ENCODE assay signal across 22 cellular contexts in the genomic region with DNA sequence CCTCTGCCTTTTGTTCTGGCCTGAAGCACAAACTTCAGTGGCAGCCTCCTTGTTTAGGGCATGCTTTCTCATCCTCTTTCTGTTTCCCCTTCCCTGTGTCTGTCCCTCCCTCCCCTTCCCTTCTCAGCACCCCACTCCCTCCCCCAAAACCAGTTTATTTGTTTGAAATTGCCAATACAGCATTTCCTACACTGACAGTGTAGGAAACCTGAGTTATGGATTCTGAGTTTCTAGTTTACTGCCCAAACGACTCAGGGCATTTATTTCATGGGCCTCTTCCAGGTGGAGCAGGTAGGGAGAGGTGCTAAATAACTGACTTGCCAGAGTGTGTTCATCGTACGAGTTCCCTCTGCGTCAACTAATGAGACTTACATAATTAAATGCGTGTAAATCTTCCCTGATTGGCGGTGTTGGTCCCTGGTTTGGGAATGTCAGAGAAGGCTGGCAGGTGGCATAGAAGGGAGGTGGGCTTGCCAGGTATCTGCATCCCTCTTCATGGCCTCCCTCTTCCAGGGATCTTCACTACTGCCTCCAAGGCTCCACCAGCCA.
"Had no signal": no experiment of that assay in that cellular context is flagged by ENCODE, and none has a peak within 500 bp of the region (broad histone marks: within the 10 kb centered on the region; RNA-seq: fewer than 3 reads in every experiment).

No MANE protein-coding gene starts in this region.

- H3K4me1 ChIP-seq: transverse colon had no signal

- H3K27ac ChIP-seq: neural progenitor cell, transverse colon had no signal

- H3K9ac ChIP-seq: neural progenitor cell had no signal

- H3K4me3 ChIP-seq: mucosa of descending colon, neural progenitor cell, transverse colon had no signal

- H3K4me3 Mint-ChIP-seq: activated B cell treated with CpG ODN at 0.5 μM for 24 hours; activated naive CD4-positive, alpha-beta T cell treated with anti-CD3 and anti-CD28 coated beads, Interleukin-2, amount 50 U/mL, for 24 hours; brain; neural progenitor cell; stimulated activated naive B cell treated with anti-CD40 and anti-IgM and Interleukin-4, amounts not matched to agents 10 μg/mL and 1 μg/mL and 100 μg/mL, for 72 hours; T-helper 1 cell treated with Interleukin-12 subunit alpha and Interleukin-12 subunit beta and Interleukin-4 antibody, amounts not matched to agents 30 μg/mL and 1 μg/mL, for 36 hours had no signal

- H2AFZ ChIP-seq: neural progenitor cell had no signal

- H3K27me3 Mint-ChIP-seq: activated B cell treated with CpG ODN at 0.5 μM for 24 hours; activated naive CD4-positive, alpha-beta T cell treated with anti-CD3 and anti-CD28 coated beads, Interleukin-2, amount 50 U/mL, for 24 hours; brain; stimulated activated naive B cell treated with anti-CD40 and anti-IgM and Interleukin-4, amounts not matched to agents 10 μg/mL and 1 μg/mL and 100 μg/mL, for 72 hours had no signal

- H3K4me1 Mint-ChIP-seq: activated B cell treated with CpG ODN at 0.5 μM for 24 hours; stimulated activated naive B cell treated with anti-CD40 and anti-IgM and Interleukin-4, amounts not matched to agents 10 μg/mL and 1 μg/mL and 100 μg/mL, for 72 hours had no signal

- H3K36me3 Mint-ChIP-seq: activated naive CD4-positive, alpha-beta T cell treated with anti-CD3 and anti-CD28 coated beads, Interleukin-2, amount 50 U/mL, for 24 hours; brain; neural progenitor cell; stimulated activated naive B cell treated with anti-CD40 and anti-IgM and Interleukin-4, amounts not matched to agents 10 μg/mL and 1 μg/mL and 100 μg/mL, for 72 hours had no signal

- ATAC-seq: mucosa of descending colon; stimulated activated naive B cell treated with anti-CD40 and anti-IgM and Interleukin-4, amounts not matched to agents 10 μg/mL and 1 μg/mL and 100 μg/mL, for 72 hours had no signal

- H3K9me3 Mint-ChIP-seq: activated B cell treated with CpG ODN at 0.5 μM for 24 hours; activated naive CD4-positive, alpha-beta T cell treated with anti-CD3 and anti-CD28 coated beads, Interleukin-2, amount 50 U/mL, for 24 hours; neural progenitor cell; stimulated activated naive B cell treated with anti-CD40 and anti-IgM and Interleukin-4, amounts not matched to agents 10 μg/mL and 1 μg/mL and 100 μg/mL, for 72 hours had no signal

- H3K9me3 ChIP-seq: mucosa of descending colon, transverse colon had no signal

- H3K27me3 ChIP-seq: neural progenitor cell, transverse colon had no signal

- H3K36me3 ChIP-seq: neural progenitor cell, transverse colon had no signal

- H3K27ac Mint-ChIP-seq: activated B cell treated with CpG ODN at 0.5 μM for 24 hours; activated naive CD4-positive, alpha-beta T cell treated with anti-CD3 and anti-CD28 coated beads, Interleukin-2, amount 50 U/mL, for 24 hours; neural progenitor cell; stimulated activated naive B cell treated with anti-CD40 and anti-IgM and Interleukin-4, amounts not matched to agents 10 μg/mL and 1 μg/mL and 100 μg/mL, for 72 hours; T-helper 1 cell treated with Interleukin-12 subunit alpha and Interleukin-12 subunit beta and Interleukin-4 antibody, amounts not matched to agents 30 μg/mL and 1 μg/mL, for 36 hours had no signal

- DNase-seq: activated B cell treated with CpG ODN at 0.5 μM for 24 hours; activated CD4-positive, alpha-beta T cell treated with anti-CD3 and anti-CD28 coated beads for 4 hours; activated CD4-positive, alpha-beta T cell treated with anti-CD3 and anti-CD28 coated beads, Interleukin-2, amount 50 U/mL, for 48 hours; activated CD8-positive, alpha-beta memory T cell treated with anti-CD3 and anti-CD28 coated beads, Interleukin-2, amount 50 U/mL, for 48 hours; activated effector memory CD4-positive, alpha-beta T cell treated with anti-CD3 and anti-CD28 coated beads, Interleukin-2, amount 50 U/mL, for 16 hours; activated T-cell treated with anti-CD3 and anti-CD28 coated beads, Interleukin-2, amount 50 U/mL, for 48 hours; anterior cingulate cortex; effector CD4-positive, alpha-beta T cell; glutamatergic neuron; hippocampal formation; mesenchymal stem cell; mucosa of descending colon; retina; stimulated activated CD4-positive, alpha-beta T cell treated with anti-CD3 and anti-CD28 coated beads, Interleukin-2, amount 100 ng/mL, for 48 hours; stimulated activated CD8-positive, alpha-beta memory T cell treated with anti-CD3 and anti-CD28 coated beads, Interleukin-4, amount 100 ng/mL, for 48 hours; stimulated activated naive B cell treated with anti-CD40 and anti-IgM and Interleukin-4, amounts not matched to agents 10 μg/mL and 1 μg/mL and 100 μg/mL, for 72 hours; T1000; transverse colon had no signal
